14 cellular contexts compared by ENCODE assay signal in the genomic region with DNA sequence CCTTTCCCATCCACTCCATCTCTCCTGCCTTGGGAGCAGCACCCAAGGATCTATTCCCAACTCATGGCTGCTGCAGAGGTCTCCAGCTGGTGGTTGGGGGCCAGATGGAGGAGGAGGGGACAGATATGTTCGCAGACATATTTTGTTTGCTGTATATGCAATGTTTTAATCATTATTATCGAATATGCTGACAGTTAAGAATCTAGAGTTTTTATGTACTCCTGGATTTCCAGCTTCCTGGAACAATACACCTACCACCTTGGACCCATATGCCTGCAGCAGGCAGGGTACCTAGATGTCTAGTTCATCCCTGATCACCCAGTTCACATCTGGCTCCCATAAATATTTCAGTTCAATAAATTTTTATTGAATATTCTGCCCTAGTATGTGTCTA. TPM values are rescaled to one million over a fixed set of nuclear protein-coding genes. Genes with fewer than 3 reads are reported as not detected.
DNase-seq lines count a peak whose midpoint lies in the region; ATAC-seq and TF ChIP-seq lines count a peak whose summit lies in the region.
"Had no signal": no experiment of that assay in that cellular context is flagged by ENCODE, and none has a peak within 500 bp of the region (broad histone marks: within the 10 kb centered on the region; RNA-seq: fewer than 3 reads in every experiment).

No MANE protein-coding gene starts in this region.

- WGBS in ectodermal cell, 2 experiments: 83 to 88% methylated on average over 1 to 2 of the region's 2 CpGs

- no peak overlapping the region for H3K4me3 Mint-ChIP-seq in activated CD8-positive, alpha-beta T cell treated with anti-CD3 and anti-CD28 coated beads, Interleukin-2, amount 10 ng/mL, durations not matched to agents 7 days and 5 days
- H3K4me3 Mint-ChIP-seq: stimulated activated effector memory CD8-positive, alpha-beta T cell treated with anti-CD3 and anti-CD28 coated beads, Interleukin-12 subunit alpha, Interleukin-12 subunit beta, amount 100 ng/mL, for 72 hours had no signal

- H3K9ac ChIP-seq in mucosa of rectum (ENCODE audit: low read depth in 1 of 2, low read length in 2 of 2): peak overlapping the region in 1 of 2 donors; percentile 60

- TF ChIP-seq CTCF in cardiac muscle cell (IDR thresholded peaks at IDR 0.05; ENCODE audit: low read depth, low read length): no peak

- POLR2A ChIA-PET in activated CD8-positive, alpha-beta T cell treated with anti-CD3 and anti-CD28 coated beads, Interleukin-2, amount 10 ng/mL, durations not matched to agents 7 days and 5 days (lab: Charles Lee): interaction anchor here (1.3 to 6.0 kb wide), 2 partner anchors 9 kb away, joined by 3 to 46 read pairs; a partner anchor contains a TSS

- peaks cover 48% of the 10 kb centered on the region for H3K36me3 Mint-ChIP-seq in activated CD8-positive, alpha-beta T cell treated with anti-CD3 and anti-CD28 coated beads, Interleukin-2, amount 10 ng/mL, durations not matched to agents 7 days and 5 days (ENCODE audit: low read depth)

- CTCF ChIA-PET in activated CD8-positive, alpha-beta T cell treated with anti-CD3 and anti-CD28 coated beads, Interleukin-2, amount 10 ng/mL, durations not matched to agents 7 days and 5 days (lab: Charles Lee): interaction anchor here (0.6 to 1.8 kb wide), 3 partner anchors 9 to 10 kb away, joined by 3 to 5 read pairs (median 4); a partner anchor contains a TSS

- no peak for DNase-seq in cardiac muscle cell (ENCODE audit: low read depth in 1 of 2, low spot score in 1 of 2)
- no peak for DNase-seq in left cardiac atrium
- no peak for DNase-seq in activated CD8-positive, alpha-beta T cell treated with anti-CD3 and anti-CD28 coated beads, Interleukin-2, amount 10 ng/mL, durations not matched to agents 7 days and 5 days
- DNase-seq in NK-92 treated with Interleukin-12 subunit alpha and Interleukin-12 subunit beta, amount 100 ng/mL, for 24 hours (lab: John Stamatoyannopoulos, UW): no peak
- DNase-seq in NOMO-1 treated with DMSO at 0.1 percent for 48 hours (lab: John Stamatoyannopoulos, UW; ENCODE audit: unreplicated experiment): no peak
- DNase-seq: ACHN; activated naive CD4-positive, alpha-beta T cell; gastrocnemius medialis; NCI-H226; stimulated activated CD4-positive, alpha-beta T cell treated with anti-CD3 and anti-CD28 coated beads, Interleukin-4, amount 100 ng/mL, for 4 hours had no signal

- peaks cover 54% of the 10 kb centered on the region for H3K4me1 Mint-ChIP-seq in activated CD8-positive, alpha-beta T cell treated with anti-CD3 and anti-CD28 coated beads, Interleukin-2, amount 10 ng/mL, durations not matched to agents 7 days and 5 days (ENCODE audit: low read depth)

- ATAC-seq in left cardiac atrium: no peak
- no peak for ATAC-seq in activated CD8-positive, alpha-beta T cell treated with anti-CD3 and anti-CD28 coated beads, Interleukin-2, amount 10 ng/mL, durations not matched to agents 7 days and 5 days
- ATAC-seq in GM21526 (IDR thresholded peaks at IDR 0.05; ENCODE audit: low FRiP score, unreplicated experiment): no peak
- ATAC-seq: gastrocnemius medialis; stimulated activated effector memory CD8-positive, alpha-beta T cell treated with anti-CD3 and anti-CD28 coated beads, Interleukin-12 subunit alpha, Interleukin-12 subunit beta, amount 100 ng/mL, for 72 hours had no signal

- H3K27ac Mint-ChIP-seq in activated CD8-positive, alpha-beta T cell treated with anti-CD3 and anti-CD28 coated beads, Interleukin-2, amount 10 ng/mL, durations not matched to agents 7 days and 5 days: no peak overlapping the region
- H3K27ac Mint-ChIP-seq: stimulated activated effector memory CD8-positive, alpha-beta T cell treated with anti-CD3 and anti-CD28 coated beads, Interleukin-12 subunit alpha, Interleukin-12 subunit beta, amount 100 ng/mL, for 72 hours had no signal

- intact Hi-C loops in left cardiac atrium (cut with DNase I): no loop called here

- H3K9me3 ChIP-seq in cardiac muscle cell (ENCODE audit: low read depth): no peaks in the 10 kb centered on the region
- no peaks in the 10 kb centered on the region for H3K9me3 ChIP-seq in ectodermal cell (ENCODE audit: control insufficient read depth, low read length)
- H3K9me3 ChIP-seq in mucosa of rectum (ENCODE audit: control insufficient read depth in 2 of 2, low read length in 2 of 2): no peaks in the 10 kb centered on the region
- H3K9me3 ChIP-seq: gastrocnemius medialis had no signal

- H3K4me1 ChIP-seq in cardiac muscle cell (ENCODE audit: low read depth) (peaks cover 33% of the 10 kb centered on the region), ectodermal cell (ENCODE audit: control insufficient read depth, insufficient read depth, low read length) (peaks cover 29% of the 10 kb centered on the region), mucosa of rectum (ENCODE audit: control insufficient read depth in 2 of 2, insufficient read depth in 2 of 2, low read length in 2 of 2) (peaks cover 19 to 25% of the 10 kb centered on the region in 2 donors)

- H3K4me3 ChIP-seq in cardiac muscle cell: peak overlapping the region; percentile 47
- peak overlapping the region; percentile 50 for H3K4me3 ChIP-seq in ectodermal cell (ENCODE audit: insufficient read depth, low read depth, low read length)
- peak overlapping the region; percentile 26 to 65 for H3K4me3 ChIP-seq in mucosa of rectum (ENCODE audit: low read length in 2 of 2)
- H3K4me3 ChIP-seq: gastrocnemius medialis had no signal

- H3K27ac ChIP-seq in cardiac muscle cell (no peak overlapping the region), ectodermal cell (ENCODE audit: insufficient read depth, low read depth, low read length, poor library complexity, severe bottlenecking) (no peak overlapping the region), mucosa of rectum (ENCODE audit: low read depth in 2 of 2, low read length in 2 of 2) (no peak overlapping the region)
- H3K27ac ChIP-seq: gastrocnemius medialis had no signal

- H3K36me3 ChIP-seq in cardiac muscle cell (no peaks in the 10 kb centered on the region), ectodermal cell (ENCODE audit: control insufficient read depth, insufficient read depth, low read length) (no peaks in the 10 kb centered on the region), mucosa of rectum (ENCODE audit: control insufficient read depth in 2 of 2, insufficient read depth in 2 of 2, low read length in 2 of 2) (no peaks in the 10 kb centered on the region)
- H3K36me3 ChIP-seq: gastrocnemius medialis had no signal

- H3K27me3 ChIP-seq in cardiac muscle cell (no peaks in the 10 kb centered on the region), ectodermal cell (ENCODE audit: control insufficient read depth, insufficient read depth, low read length, poor library complexity, severe bottlenecking) (peaks cover 63% of the 10 kb centered on the region), mucosa of rectum (ENCODE audit: control insufficient read depth in 2 of 2, insufficient read depth in 2 of 2, low read length in 2 of 2) (no peaks in the 10 kb centered on the region)

- H3K27me3 Mint-ChIP-seq in activated CD8-positive, alpha-beta T cell treated with anti-CD3 and anti-CD28 coated beads, Interleukin-2, amount 10 ng/mL, durations not matched to agents 7 days and 5 days (ENCODE audit: low read depth): no peaks in the 10 kb centered on the region

- no peaks in the 10 kb centered on the region for H3K9me3 Mint-ChIP-seq in activated CD8-positive, alpha-beta T cell treated with anti-CD3 and anti-CD28 coated beads, Interleukin-2, amount 10 ng/mL, durations not matched to agents 7 days and 5 days (ENCODE audit: insufficient read depth)
- H3K9me3 Mint-ChIP-seq: stimulated activated effector memory CD8-positive, alpha-beta T cell treated with anti-CD3 and anti-CD28 coated beads, Interleukin-12 subunit alpha, Interleukin-12 subunit beta, amount 100 ng/mL, for 72 hours had no signal

RNA-seq across cellular contexts. Expression of a gene that starts 9.0 kb away (rescaled TPM):
- 22.3 and 34.4 TPM in 2 replicates for total RNA-seq in cardiac muscle cell
- 30.2 and 40.6 TPM in 2 replicates for polyA plus RNA-seq in cardiac muscle cell
- total RNA-seq in left cardiac atrium: 1 to 10 TPM; 4.0 to 4.4 TPM
- polyA plus RNA-seq in ectodermal cell (2013, experiment 1 of 4): 7.7 TPM
- 7.1 TPM for polyA plus RNA-seq in ectodermal cell (2013, experiment 2 of 4)
- 8.3 TPM for polyA plus RNA-seq in ectodermal cell (2013, experiment 3 of 4)
- polyA plus RNA-seq in ectodermal cell (2013, experiment 4 of 4): 8.8 TPM
- 10 to 100 TPM; 35.9 to 36.3 TPM for total RNA-seq in activated CD8-positive, alpha-beta T cell treated with anti-CD3 and anti-CD28 coated beads, Interleukin-2, amount 10 ng/mL, durations not matched to agents 7 days and 5 days
